In the genomic region with DNA sequence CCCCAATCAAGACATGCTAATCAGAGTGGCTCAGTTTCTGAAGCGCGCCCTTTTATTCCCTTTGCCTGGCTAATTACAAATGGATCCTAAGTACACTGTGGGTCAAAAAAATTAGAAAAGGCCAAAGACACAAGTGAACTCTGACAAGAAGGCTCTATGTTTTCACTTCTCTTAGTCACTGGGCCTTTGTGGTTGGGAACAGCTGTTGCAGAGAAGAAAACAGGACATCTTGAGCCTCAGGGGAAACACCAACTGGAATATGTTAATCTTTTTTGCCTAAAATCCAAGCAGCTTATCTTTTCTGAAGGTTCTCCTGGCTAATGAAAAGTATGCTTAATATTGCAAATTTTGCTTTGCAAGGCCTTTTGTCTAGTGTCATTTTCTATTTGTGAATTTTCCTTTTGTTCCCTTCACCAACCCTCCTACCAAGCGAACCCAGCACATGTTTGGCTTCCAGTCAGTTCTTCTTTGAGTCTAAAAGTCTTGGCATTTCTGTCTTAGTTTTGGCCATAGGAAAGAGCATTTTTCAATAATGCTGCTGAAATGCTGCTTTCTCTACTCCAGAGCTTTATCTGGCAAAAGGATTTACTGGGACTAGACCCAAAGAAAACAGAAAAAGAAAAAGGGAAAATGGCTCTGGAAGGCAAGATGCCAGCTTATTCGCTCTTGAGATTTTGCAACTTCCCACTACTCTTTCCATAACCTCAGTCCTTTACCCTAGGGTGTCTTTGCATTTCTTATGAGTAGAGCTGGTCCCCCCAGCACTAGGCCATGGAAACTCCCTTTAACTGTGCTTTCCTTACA, we compare ENCODE assay signal across 13 cellular contexts.
DNase-seq lines count a peak whose midpoint lies in the region; ATAC-seq lines count a peak whose summit lies in the region.
"Had no signal": no experiment of that assay in that cellular context is flagged by ENCODE, and none has a peak within 500 bp of the region (broad histone marks: within the 10 kb centered on the region; RNA-seq: fewer than 3 reads in every experiment).

No MANE protein-coding gene starts in this region.

- no peak overlapping the region for H2BK12ac ChIP-seq in mesenchymal stem cell (ENCODE audit: low read length in 2 of 2)

- no peak overlapping the region for H3K4ac ChIP-seq in mesenchymal stem cell (ENCODE audit: low read depth in 1 of 2, low read length in 2 of 2)

- H2BK15ac ChIP-seq in mesenchymal stem cell (ENCODE audit: low read depth, poor library complexity, severe bottlenecking): no peak overlapping the region

- H2AFZ ChIP-seq in mesenchymal stem cell (ENCODE audit: low read depth, low read length): no peak overlapping the region

- DNase-seq in RPMI7951 (ENCODE audit: low read depth) (peak; percentile 81), epidermal melanocyte (ENCODE audit: insufficient read length, low spot score) (peak; percentile 38), mesenchymal stem cell (no peak), superior temporal gyrus (ENCODE audit: extremely low spot score) (peak; percentile 57), NOMO-1 (lab: John Stamatoyannopoulos, UW; ENCODE audit: unreplicated experiment in 2 of 2) (no peak), NCI-H146 (lab: John Stamatoyannopoulos, UW) (no peak)
- DNase-seq: dermis blood vessel endothelial cell; DMS53; naive thymus-derived CD4-positive, alpha-beta T cell; SHP77; stimulated activated CD4-positive, alpha-beta T cell treated with anti-CD3 and anti-CD28 coated beads, Interleukin-1b, Interleukin-23, amount 100 ng/mL, for 48 hours had no signal

- no peaks in the 10 kb centered on the region for H3K4me1 ChIP-seq in mesenchymal stem cell (ENCODE audit: control insufficient read depth, insufficient read depth, low read depth, low read length)

- H3K18ac ChIP-seq in mesenchymal stem cell (ENCODE audit: low read depth in 1 of 2, low read length in 2 of 2): no peak overlapping the region

- H3K9me3 ChIP-seq in mesenchymal stem cell (ENCODE audit: control insufficient read depth, low read length): peaks cover 29% of the 10 kb centered on the region

- no peak overlapping the region for H2AK5ac ChIP-seq in mesenchymal stem cell (ENCODE audit: low read length, severe bottlenecking)

- H2BK120ac ChIP-seq in mesenchymal stem cell (ENCODE audit: low read depth, low read length): no peak overlapping the region

- peak overlapping the region in 1 of 2 experiments; percentile 33 for H3K4me3 ChIP-seq in mesenchymal stem cell (ENCODE audit: insufficient read depth in 1 of 2, low read depth in 1 of 2, low read length in 2 of 2)

- peak overlapping the region; percentile 11 for H3K9ac ChIP-seq in mesenchymal stem cell (ENCODE audit: low read length)

- H2BK5ac ChIP-seq in mesenchymal stem cell (ENCODE audit: low read depth, low read length, poor library complexity, severe bottlenecking): no peak overlapping the region

- H4K8ac ChIP-seq in mesenchymal stem cell (ENCODE audit: low read length): no peak overlapping the region

- H3K79me1 ChIP-seq in mesenchymal stem cell (replicated peaks; ENCODE audit: low read length, poor library complexity, severe bottlenecking): no peaks in the 10 kb centered on the region

- no peak overlapping the region for H4K91ac ChIP-seq in mesenchymal stem cell (ENCODE audit: low read length)

- no peak overlapping the region for H3K4me2 ChIP-seq in mesenchymal stem cell (ENCODE audit: low read length, poor library complexity, severe bottlenecking)

- no peak for ATAC-seq in HG03354 (IDR thresholded peaks at IDR 0.05; ENCODE audit: poor library complexity, severe bottlenecking, unreplicated experiment)
- ATAC-seq: naive thymus-derived CD4-positive, alpha-beta T cell; WTC11 had no signal

- H3K27ac ChIP-seq in mesenchymal stem cell (ENCODE audit: low read length, poor library complexity, severe bottlenecking): no peak overlapping the region

- WGBS in mesenchymal stem cell: 87% methylated on average over 3 of the region's 4 CpGs

- H3K27me3 ChIP-seq in mesenchymal stem cell (ENCODE audit: control insufficient read depth in 1 of 2, insufficient read depth in 1 of 2, low read length in 2 of 2): peaks cover 0 to 6% of the 10 kb centered on the region in 2 experiments

- H3K14ac ChIP-seq in mesenchymal stem cell (ENCODE audit: low read length in 2 of 2): no peak overlapping the region

- H3K36me3 ChIP-seq in mesenchymal stem cell (ENCODE audit: control insufficient read depth in 1 of 2, insufficient read depth in 2 of 2, low read depth in 1 of 2, low read length in 2 of 2): no peaks in the 10 kb centered on the region

- no peak overlapping the region for H3K23ac ChIP-seq in mesenchymal stem cell (ENCODE audit: low read length in 2 of 2)

Comparison
In these comparisons a context has a peak if more than half of its experiments do, and no peak if none do; other contexts are left out.
1. DNase-seq: peak in RPMI7951 (single experiment), epidermal melanocyte (single experiment) and superior temporal gyrus (single experiment); none in mesenchymal stem cell (single experiment), NOMO-1 (0 of 2) and NCI-H146 (single experiment).